8 cellular contexts compared by ENCODE assay signal in the genomic region with DNA sequence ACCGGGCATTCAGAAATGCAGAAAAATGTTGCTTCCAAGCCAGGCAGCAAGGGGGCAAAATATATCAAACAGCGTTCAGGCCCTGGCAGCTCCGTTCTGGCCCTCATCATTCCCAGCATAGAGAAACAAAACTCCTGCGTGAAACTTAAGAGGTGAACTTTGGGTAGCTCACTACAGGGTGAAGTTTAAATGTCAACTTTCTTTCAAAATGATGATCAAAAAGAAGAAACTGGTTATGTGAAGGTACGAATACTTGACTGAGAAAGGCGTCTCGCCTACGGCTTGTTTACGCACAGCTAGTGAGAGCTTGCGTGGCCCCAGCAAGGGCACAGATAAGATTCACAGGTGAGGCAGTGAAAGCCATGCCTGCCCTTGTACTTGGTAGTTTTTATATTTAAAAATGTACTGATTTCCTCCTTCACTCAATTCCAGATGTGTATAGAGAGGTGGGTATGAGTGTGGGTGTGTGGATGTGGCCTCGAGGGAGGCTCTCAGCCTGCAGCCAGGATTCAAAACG.
A peak's percentile ranks its signal among the peaks of the same experiment; 100 is the strongest.
DNase-seq lines count a peak whose midpoint lies in the region; ATAC-seq and TF ChIP-seq lines count a peak whose summit lies in the region.

No MANE protein-coding gene starts in this region.

- H3K4me2 ChIP-seq in Loucy (ENCODE audit: low read depth, low read length, poor library complexity, severe bottlenecking) = peak overlapping the region; percentile 76

- H3K9me3 ChIP-seq in Loucy (ENCODE audit: insufficient read depth, low read depth, low read length) = no peaks in the 10 kb centered on the region

- no peaks in the 10 kb centered on the region for H4K20me1 ChIP-seq in Loucy (ENCODE audit: insufficient read depth, low read length, poor library complexity, severe bottlenecking)

- DNase-seq in CD14-positive monocyte (ENCODE audit: low spot score) = peak; percentile 6
- DNase-seq in activated naive CD8-positive, alpha-beta T cell treated with anti-CD3 and anti-CD28 coated beads for 36 hours = peak; percentile 75
- DNase-seq in RPMI8226 = no peak
- DNase-seq in A172 (ENCODE audit: low spot score) = no peak
- DNase-seq in NCI-H2081 treated with DMSO at 0.1 percent for 48 hours (lab: John Stamatoyannopoulos, UW) = no peak

- ATAC-seq in GM21576 (IDR thresholded peaks at IDR 0.05; ENCODE audit: unreplicated experiment) = peak; percentile 40
- ATAC-seq in stimulated activated memory B cell treated with anti-CD40 and anti-IgM and Interleukin-4, amounts not matched to agents 10 μg/mL and 1 μg/mL and 100 μg/mL, for 72 hours = peak; percentile 82

- TF ChIP-seq CTCF in CD14-positive monocyte (IDR thresholded peaks at IDR 0.05) = no peak
- TF ChIP-seq CTCF in Loucy (conservative IDR thresholded peaks at IDR 0.05; ENCODE audit: low read length) = 0 out of 2 replicates have a peak, but pooled peaks have one; percentile 12

- H3F3A ChIP-seq in Loucy (ENCODE audit: low read depth) = peaks cover 8% of the 10 kb centered on the region; the same call in 1 of the 2 replicates

- H3K36me3 Mint-ChIP-seq in CD14-positive monocyte = peaks cover 17 to 19% of the 10 kb centered on the region in 2 donors
- H3K36me3 Mint-ChIP-seq in activated naive CD8-positive, alpha-beta T cell treated with anti-CD3 and anti-CD28 coated beads for 36 hours = peaks cover 29% of the 10 kb centered on the region
- peaks cover 39% of the 10 kb centered on the region for H3K36me3 Mint-ChIP-seq in stimulated activated memory B cell treated with anti-CD40 and anti-IgM and Interleukin-4, amounts not matched to agents 10 μg/mL and 1 μg/mL and 100 μg/mL, for 72 hours

- H3K4me1 ChIP-seq in Loucy (ENCODE audit: insufficient read depth, low read length, poor library complexity, severe bottlenecking) = peaks cover 47% of the 10 kb centered on the region

- H3K27me3 ChIP-seq in Loucy (ENCODE audit: insufficient read depth, low read length, poor library complexity, severe bottlenecking) = no peaks in the 10 kb centered on the region

- peaks cover 25% of the 10 kb centered on the region for H3K4me1 Mint-ChIP-seq in CD14-positive monocyte
- peaks cover 63% of the 10 kb centered on the region for H3K4me1 Mint-ChIP-seq in activated naive CD8-positive, alpha-beta T cell treated with anti-CD3 and anti-CD28 coated beads for 36 hours
- H3K4me1 Mint-ChIP-seq in stimulated activated memory B cell treated with anti-CD40 and anti-IgM and Interleukin-4, amounts not matched to agents 10 μg/mL and 1 μg/mL and 100 μg/mL, for 72 hours = peaks cover 70% of the 10 kb centered on the region

- H3K27me3 Mint-ChIP-seq in CD14-positive monocyte (ENCODE audit: low read depth in 3 of 3) = peaks cover 26 to 57% (median 29%) of the 10 kb centered on the region in 3 donors
- H3K27me3 Mint-ChIP-seq in activated naive CD8-positive, alpha-beta T cell treated with anti-CD3 and anti-CD28 coated beads for 36 hours = no peaks in the 10 kb centered on the region
- H3K27me3 Mint-ChIP-seq in stimulated activated memory B cell treated with anti-CD40 and anti-IgM and Interleukin-4, amounts not matched to agents 10 μg/mL and 1 μg/mL and 100 μg/mL, for 72 hours = no peaks in the 10 kb centered on the region

- peak overlapping the region; percentile 50 for H3K4me3 ChIP-seq in Loucy (ENCODE audit: low read length, poor library complexity, severe bottlenecking)

- peaks cover 4% of the 10 kb centered on the region; the same call in 1 of the 2 replicates for H3K36me3 ChIP-seq in Loucy (ENCODE audit: insufficient read depth, low read length)

- no peaks in the 10 kb centered on the region for H3K9me2 ChIP-seq in Loucy (replicated peaks; ENCODE audit: low read depth, low read length)

- H3K79me2 ChIP-seq in Loucy (ENCODE audit: insufficient read depth, low read length) = no peaks in the 10 kb centered on the region

- intact Hi-C loops in CD14-positive monocyte (cut with micrococcal nuclease) = no loop called here

- peaks cover 0 to 9% (median 0%) of the 10 kb centered on the region in 7 donors for H3K9me3 Mint-ChIP-seq in CD14-positive monocyte
- no peaks in the 10 kb centered on the region for H3K9me3 Mint-ChIP-seq in activated naive CD8-positive, alpha-beta T cell treated with anti-CD3 and anti-CD28 coated beads for 36 hours
- H3K9me3 Mint-ChIP-seq in stimulated activated memory B cell treated with anti-CD40 and anti-IgM and Interleukin-4, amounts not matched to agents 10 μg/mL and 1 μg/mL and 100 μg/mL, for 72 hours = peaks cover 3% of the 10 kb centered on the region

- peak overlapping the region in 1 of 2 donors; percentile 64 for H3K4me3 Mint-ChIP-seq in CD14-positive monocyte
- H3K4me3 Mint-ChIP-seq in activated naive CD8-positive, alpha-beta T cell treated with anti-CD3 and anti-CD28 coated beads for 36 hours = peak overlapping the region; percentile 73
- peak overlapping the region; percentile 71 for H3K4me3 Mint-ChIP-seq in stimulated activated memory B cell treated with anti-CD40 and anti-IgM and Interleukin-4, amounts not matched to agents 10 μg/mL and 1 μg/mL and 100 μg/mL, for 72 hours

- no peak overlapping the region for H3K27ac Mint-ChIP-seq in CD14-positive monocyte
- H3K27ac Mint-ChIP-seq in activated naive CD8-positive, alpha-beta T cell treated with anti-CD3 and anti-CD28 coated beads for 36 hours = peak overlapping the region; percentile 97
- H3K27ac Mint-ChIP-seq in stimulated activated memory B cell treated with anti-CD40 and anti-IgM and Interleukin-4, amounts not matched to agents 10 μg/mL and 1 μg/mL and 100 μg/mL, for 72 hours = peak overlapping the region; percentile 95

- H2AFZ ChIP-seq in Loucy (ENCODE audit: low read length) = no peak overlapping the region

- H3K9ac ChIP-seq in Loucy (ENCODE audit: low read depth, low read length, poor library complexity, severe bottlenecking) = peak overlapping the region; percentile 62

Comparison
In these comparisons a context has a peak if more than half of its experiments do, and no peak if none do; other contexts are left out.
1. DNase-seq: peak in CD14-positive monocyte (single experiment) and activated naive CD8-positive, alpha-beta T cell treated with anti-CD3 and anti-CD28 coated beads for 36 hours (single experiment); none in RPMI8226 (single experiment), A172 (single experiment) and NCI-H2081 treated with DMSO at 0.1 percent for 48 hours (single experiment).
2. H3K27ac Mint-ChIP-seq: peak in activated naive CD8-positive, alpha-beta T cell treated with anti-CD3 and anti-CD28 coated beads for 36 hours (single experiment) and stimulated activated memory B cell treated with anti-CD40 and anti-IgM and Interleukin-4, amounts not matched to agents 10 μg/mL and 1 μg/mL and 100 μg/mL, for 72 hours (single experiment); none in CD14-positive monocyte (0 of 7).